ENCODE assay signal across 19 cellular contexts in genomic region chr11:65636108-65636809, GRCh38. TPM values are rescaled to one million over a fixed set of nuclear protein-coding genes. Genes with fewer than 3 reads are reported as not detected.
DNase-seq lines count a peak whose midpoint lies in the region; ATAC-seq and TF ChIP-seq lines count a peak whose summit lies in the region.
"Had no signal": no experiment of that assay in that cellular context is flagged by ENCODE, and none has a peak within 500 bp of the region (broad histone marks: within the 10 kb centered on the region; RNA-seq: fewer than 3 reads in every experiment).

No MANE protein-coding gene starts in this region.

- H3K79me2 ChIP-seq in HCT116 (ENCODE audit: insufficient read depth, low read length), result peaks cover 13% of the 10 kb centered on the region; the same call in 1 of the 2 replicates

- peaks cover 47% of the 10 kb centered on the region for H3K4me1 ChIP-seq in CD4-positive, CD25-positive, alpha-beta regulatory T cell (ENCODE audit: control insufficient read depth, insufficient read depth, low read length, poor library complexity, severe bottlenecking)
- peaks cover 11 to 27% of the 10 kb centered on the region in 2 experiments for H3K4me1 ChIP-seq in HCT116 (ENCODE audit: control insufficient read depth in 1 of 2, insufficient read depth in 2 of 2, low read length in 2 of 2)
- H3K4me1 ChIP-seq in naive thymus-derived CD4-positive, alpha-beta T cell (ENCODE audit: control insufficient read depth in 2 of 2, insufficient read depth in 2 of 2, low read length in 2 of 2), result peaks cover 31 to 45% of the 10 kb centered on the region in 2 donors

- peak overlapping the region; percentile 91 for H3K27ac ChIP-seq in CD4-positive, CD25-positive, alpha-beta regulatory T cell (ENCODE audit: insufficient read depth, low read length, poor library complexity, severe bottlenecking)
- H3K27ac ChIP-seq in HCT116 (ENCODE audit: low read depth, low read length) (peak overlapping the region; percentile 97; the same call in 1 of the 2 replicates), WERI-Rb-1 (peak overlapping the region; percentile 91)
- H3K27ac ChIP-seq in naive thymus-derived CD4-positive, alpha-beta T cell (ENCODE audit: low read depth, low read length), result peak overlapping the region; percentile 97

- POLR2A ChIA-PET in HCT116 (lab: Charles Lee), result no interaction called here
- POLR2A ChIA-PET in naive thymus-derived CD4-positive, alpha-beta T cell (lab: Charles Lee), result interaction anchor here (1.0 to 10.4 kb wide), 6 partner anchors 9 to 367 kb away, joined by 3 to 227 read pairs (median 5); partner anchors contain the start of genes PCNX3 and RELA

- peak overlapping the region in 1 of 4 donors; percentile 97 for H3K4me3 Mint-ChIP-seq in CD4-positive, CD25-positive, alpha-beta regulatory T cell
- H3K4me3 Mint-ChIP-seq in naive thymus-derived CD4-positive, alpha-beta T cell, result no peak overlapping the region
- H3K4me3 Mint-ChIP-seq in activated CD4-positive, alpha-beta T cell treated with anti-CD3 and anti-CD28 coated beads, Interleukin-2, amount 10 ng/mL, durations not matched to agents 24 days and 14 days, result no peak overlapping the region

- H3K4me2 ChIP-seq in HCT116 (ENCODE audit: low read length), result no peak overlapping the region

- ATAC-seq in CD4-positive, CD25-positive, alpha-beta regulatory T cell (ENCODE audit: low read depth in 2 of 2), result no peak
- ATAC-seq in HCT116 (no peak), GM21528 (IDR thresholded peaks at IDR 0.05; ENCODE audit: low FRiP score, unreplicated experiment) (no peak)
- no peak for ATAC-seq in naive thymus-derived CD4-positive, alpha-beta T cell

- H3K4me3 ChIP-seq in CD4-positive, CD25-positive, alpha-beta regulatory T cell (ENCODE audit: low read depth, low read length), result no peak overlapping the region
- no peak overlapping the region for H3K4me3 ChIP-seq in HCT116 (replicated peaks in 1 of 2; ENCODE audit: low read depth in 1 of 2, low read length in 2 of 2)
- no peak overlapping the region for H3K4me3 ChIP-seq in WERI-Rb-1 (ENCODE audit: low read depth, low read length)
- H3K4me3 ChIP-seq in naive thymus-derived CD4-positive, alpha-beta T cell (ENCODE audit: low read length), result no peak overlapping the region
- H3K4me3 ChIP-seq: PC-9 had no signal

- no peaks in the 10 kb centered on the region for H3K27me3 Mint-ChIP-seq in CD4-positive, CD25-positive, alpha-beta regulatory T cell
- no peaks in the 10 kb centered on the region for H3K27me3 Mint-ChIP-seq in naive thymus-derived CD4-positive, alpha-beta T cell
- no peaks in the 10 kb centered on the region for H3K27me3 Mint-ChIP-seq in activated CD4-positive, alpha-beta T cell treated with anti-CD3 and anti-CD28 coated beads, Interleukin-2, amount 10 ng/mL, durations not matched to agents 24 days and 14 days
- H3K27me3 Mint-ChIP-seq: B cell had no signal

- intact Hi-C loops in HCT116 (cut with micrococcal nuclease), result no loop called here
- intact Hi-C loops in naive thymus-derived CD4-positive, alpha-beta T cell (cut with micrococcal nuclease), result no loop called here
- intact Hi-C loops in activated CD4-positive, alpha-beta T cell treated with anti-CD3 and anti-CD28 coated beads, Interleukin-2, amount 10 ng/mL, durations not matched to agents 24 days and 14 days (cut with micrococcal nuclease), result no loop called here

- H2AFZ ChIP-seq in HCT116 (ENCODE audit: low read depth, low read length, poor library complexity, severe bottlenecking), result no peak overlapping the region
- H2AFZ ChIP-seq: PC-9 had no signal

- TF ChIP-seq RAD21 in HCT116 (IDR thresholded peaks at IDR 0.05; ENCODE audit: low read depth), result no peak

- no peak overlapping the region for H3K9ac ChIP-seq in HCT116 (ENCODE audit: low read length)
- H3K9ac ChIP-seq: KMS-11 had no signal

- no peak for TF ChIP-seq POLR2A in HCT116 (IDR thresholded peaks at IDR 0.05; ENCODE audit: borderline replicate concordance, extremely low read depth, insufficient read depth, insufficient read length)

- CTCF ChIA-PET in HCT116 (lab: Charles Lee), result no interaction called here
- CTCF ChIA-PET in naive thymus-derived CD4-positive, alpha-beta T cell (lab: Charles Lee), result interaction anchor here (0.6 to 0.7 kb wide), 2 partner anchors 541 to 620 kb away, joined by 3 to 5 read pairs; no protein-coding TSS in a partner anchor

- RAD21 ChIA-PET in HCT116 (lab: Charles Lee; ENCODE audit: low non-redundant PET in 1 of 2, low total read pairs in 2 of 2, uncharacterized antibody in 2 of 2, unreplicated experiment in 2 of 2), result no interaction called here

- no peaks in the 10 kb centered on the region for H3K9me3 ChIP-seq in CD4-positive, CD25-positive, alpha-beta regulatory T cell (ENCODE audit: control insufficient read depth in 2 of 2, low read length in 2 of 2)
- H3K9me3 ChIP-seq in HCT116 (ENCODE audit: control insufficient read depth in 1 of 2, insufficient read depth in 1 of 2, low read depth in 1 of 2, low read length in 2 of 2) (no peaks in the 10 kb centered on the region), WERI-Rb-1 (ENCODE audit: severe bottlenecking) (no peaks in the 10 kb centered on the region)
- no peaks in the 10 kb centered on the region for H3K9me3 ChIP-seq in naive thymus-derived CD4-positive, alpha-beta T cell (ENCODE audit: control insufficient read depth in 2 of 3, low read length in 3 of 3)

- no peaks in the 10 kb centered on the region for H3K27me3 ChIP-seq in CD4-positive, CD25-positive, alpha-beta regulatory T cell (ENCODE audit: control insufficient read depth, insufficient read depth, low read length)
- no peaks in the 10 kb centered on the region for H3K27me3 ChIP-seq in HCT116 (ENCODE audit: insufficient read depth, low read length)
- H3K27me3 ChIP-seq in WERI-Rb-1 (ENCODE audit: insufficient read depth, low read depth, severe bottlenecking), result no peaks in the 10 kb centered on the region
- no peaks in the 10 kb centered on the region for H3K27me3 ChIP-seq in naive thymus-derived CD4-positive, alpha-beta T cell (ENCODE audit: control insufficient read depth in 2 of 2, insufficient read depth in 2 of 2, low read length in 2 of 2)

- no TSS peak for BruUV-seq in HCT116 (replicated peaks; lab: Mats Ljungman, UMichigan)

- no peaks in the 10 kb centered on the region for H3K9me3 Mint-ChIP-seq in CD4-positive, CD25-positive, alpha-beta regulatory T cell
- H3K9me3 Mint-ChIP-seq in naive thymus-derived CD4-positive, alpha-beta T cell, result no peaks in the 10 kb centered on the region
- H3K9me3 Mint-ChIP-seq in activated CD4-positive, alpha-beta T cell treated with anti-CD3 and anti-CD28 coated beads, Interleukin-2, amount 10 ng/mL, durations not matched to agents 24 days and 14 days, result no peaks in the 10 kb centered on the region

- no peaks in the 10 kb centered on the region for H4K20me1 ChIP-seq in HCT116 (ENCODE audit: insufficient read depth)

- peaks cover 27% of the 10 kb centered on the region for H3K36me3 ChIP-seq in CD4-positive, CD25-positive, alpha-beta regulatory T cell (ENCODE audit: control insufficient read depth, insufficient read depth, low read length)
- H3K36me3 ChIP-seq in HCT116 (ENCODE audit: control insufficient read depth in 1 of 2, insufficient read depth in 2 of 2, low read length in 2 of 2) (peaks cover 4 to 41% of the 10 kb centered on the region in 2 experiments; a peak in 3 of 4 replicates), WERI-Rb-1 (peaks cover 35% of the 10 kb centered on the region)
- peaks cover 0 to 59% (median 0%) of the 10 kb centered on the region in 3 experiments for H3K36me3 ChIP-seq in naive thymus-derived CD4-positive, alpha-beta T cell (ENCODE audit: control insufficient read depth in 2 of 3, insufficient read depth in 3 of 3, low read length in 3 of 3)

- no peak for DNase-seq in CD4-positive, CD25-positive, alpha-beta regulatory T cell
- no peak for DNase-seq in HCT116 (ENCODE audit: low read depth, low spot score)
- no peak for DNase-seq in WERI-Rb-1
- no peak for DNase-seq in naive thymus-derived CD4-positive, alpha-beta T cell
- DNase-seq in activated CD4-positive, alpha-beta T cell treated with anti-CD3 and anti-CD28 coated beads, Interleukin-2, amount 10 ng/mL, durations not matched to agents 24 days and 14 days, result no peak
- no peak for DNase-seq in NK-92 (lab: John Stamatoyannopoulos, UW; ENCODE audit: unreplicated experiment)
- DNase-seq in stimulated activated CD4-positive, alpha-beta T cell treated with anti-CD3 and anti-CD28 coated beads, Interleukin-2, amount 100 ng/mL, for 24 hours, result no peak
- DNase-seq: DMS79 treated with DMSO at 0.1 percent for 48 hours, HCEC 1CT, NCI-H1436, NCI-H2029, NCI-H2171 treated with DMSO at 0.1 percent for 48 hours, NCI-H446 treated with DMSO at 0.1 percent for 48 hours had no signal

- no peak for TF ChIP-seq CTCF in HCT116 (IDR thresholded peaks at IDR 0.05 in 2 of 3, conservative IDR thresholded peaks at IDR 0.05 in 1 of 3; ENCODE audit: borderline replicate concordance in 1 of 3, insufficient read depth in 1 of 3, low read depth in 2 of 3, low read length in 2 of 3)
- no peak for TF ChIP-seq CTCF in WERI-Rb-1 (IDR thresholded peaks at IDR 0.05; ENCODE audit: low read depth, low read length)

- H3K27ac Mint-ChIP-seq in CD4-positive, CD25-positive, alpha-beta regulatory T cell, result no peak overlapping the region
- no peak overlapping the region for H3K27ac Mint-ChIP-seq in naive thymus-derived CD4-positive, alpha-beta T cell
- no peak overlapping the region for H3K27ac Mint-ChIP-seq in activated CD4-positive, alpha-beta T cell treated with anti-CD3 and anti-CD28 coated beads, Interleukin-2, amount 10 ng/mL, durations not matched to agents 24 days and 14 days

- peaks cover 15% of the 10 kb centered on the region for H3K36me3 Mint-ChIP-seq in CD4-positive, CD25-positive, alpha-beta regulatory T cell
- H3K36me3 Mint-ChIP-seq in naive thymus-derived CD4-positive, alpha-beta T cell, result peaks cover 0 to 27% (median 4%) of the 10 kb centered on the region in 5 donors
- H3K36me3 Mint-ChIP-seq in activated CD4-positive, alpha-beta T cell treated with anti-CD3 and anti-CD28 coated beads, Interleukin-2, amount 10 ng/mL, durations not matched to agents 24 days and 14 days (ENCODE audit: low read depth), result peaks cover 25% of the 10 kb centered on the region

- peaks cover 0 to 53% (median 25%) of the 10 kb centered on the region in 4 donors for H3K4me1 Mint-ChIP-seq in CD4-positive, CD25-positive, alpha-beta regulatory T cell
- H3K4me1 Mint-ChIP-seq in naive thymus-derived CD4-positive, alpha-beta T cell, result peaks cover 20 to 47% (median 40%) of the 10 kb centered on the region in 7 donors
- peaks cover 23% of the 10 kb centered on the region for H3K4me1 Mint-ChIP-seq in activated CD4-positive, alpha-beta T cell treated with anti-CD3 and anti-CD28 coated beads, Interleukin-2, amount 10 ng/mL, durations not matched to agents 24 days and 14 days

- H3K9me2 ChIP-seq in HCT116 (ENCODE audit: insufficient read depth), result no peaks in the 10 kb centered on the region

RNA-seq across cellular contexts. Expression of gene SIPA1, which starts 1.6 kb away (rescaled TPM):
- total RNA-seq in CD4-positive, CD25-positive, alpha-beta regulatory T cell, result 200 TPM
- 10 to 100 TPM; 74.7 to 91.5 (median 83.1) TPM for polyA plus RNA-seq in CD4-positive, CD25-positive, alpha-beta regulatory T cell
- 105 TPM for total RNA-seq in HCT116 (2021; ENCODE audit: unreplicated experiment)
- 88.0 and 91.4 TPM in 2 replicates for polyA plus RNA-seq in HCT116 (2012)
- total RNA-seq in naive thymus-derived CD4-positive, alpha-beta T cell, result 100 to 1,000 TPM; 145 to 249 (median 198) TPM
- polyA plus RNA-seq in naive thymus-derived CD4-positive, alpha-beta T cell, result 100 to 1,000 TPM in 1 of 2 donors, 10 to 100 TPM in 1; 90.3 to 184 TPM
- 118 and 125 TPM in 2 replicates for total RNA-seq in activated CD4-positive, alpha-beta T cell treated with anti-CD3 and anti-CD28 coated beads, Interleukin-2, amount 10 ng/mL, durations not matched to agents 24 days and 14 days

RNA-seq across cellular contexts. Expression of gene PCNX3, which starts 20.7 kb away (rescaled TPM):
- total RNA-seq in CD4-positive, CD25-positive, alpha-beta regulatory T cell, result 61.3 TPM
- polyA plus RNA-seq in CD4-positive, CD25-positive, alpha-beta regulatory T cell, result 1 to 10 TPM; 1.9 to 2.6 (median 2.2) TPM
- total RNA-seq in HCT116 (2021; ENCODE audit: unreplicated experiment), result 50.4 TPM
- polyA plus RNA-seq in HCT116 (2012), result 32.6 and 43.2 TPM in 2 replicates
- total RNA-seq in naive thymus-derived CD4-positive, alpha-beta T cell, result 10 to 100 TPM; 50.4 to 64.9 (median 56.6) TPM
- polyA plus RNA-seq in naive thymus-derived CD4-positive, alpha-beta T cell, result 1 to 10 TPM; 2.2 to 7.9 TPM
- total RNA-seq in activated CD4-positive, alpha-beta T cell treated with anti-CD3 and anti-CD28 coated beads, Interleukin-2, amount 10 ng/mL, durations not matched to agents 24 days and 14 days, result 52.0 and 55.1 TPM in 2 replicates

RNA-seq across cellular contexts. Expression of gene MAP3K11, which starts 22.2 kb away (rescaled TPM):
- 73.1 TPM for total RNA-seq in CD4-positive, CD25-positive, alpha-beta regulatory T cell
- polyA plus RNA-seq in CD4-positive, CD25-positive, alpha-beta regulatory T cell, result 10 to 100 TPM in 2 of 4 donors, 1 to 10 TPM in 2; 8.1 to 11.6 (median 9.8) TPM
- 59.8 TPM for total RNA-seq in HCT116 (2021; ENCODE audit: unreplicated experiment)
- 38.4 and 39.6 TPM in 2 replicates for polyA plus RNA-seq in HCT116 (2012)
- 10 to 100 TPM; 63.3 to 91.1 (median 88.2) TPM for total RNA-seq in naive thymus-derived CD4-positive, alpha-beta T cell
- polyA plus RNA-seq in naive thymus-derived CD4-positive, alpha-beta T cell, result 10 to 100 TPM; 12.1 to 21.6 TPM
- 89.1 and 90.7 TPM in 2 replicates for total RNA-seq in activated CD4-positive, alpha-beta T cell treated with anti-CD3 and anti-CD28 coated beads, Interleukin-2, amount 10 ng/mL, durations not matched to agents 24 days and 14 days

RNA-seq across cellular contexts. Expression of gene RELA, which starts 26.5 kb away (rescaled TPM):
- 295 TPM for total RNA-seq in CD4-positive, CD25-positive, alpha-beta regulatory T cell
- 10 to 100 TPM; 40.3 to 66.1 (median 53.3) TPM for polyA plus RNA-seq in CD4-positive, CD25-positive, alpha-beta regulatory T cell
- 78.5 TPM for total RNA-seq in HCT116 (2021; ENCODE audit: unreplicated experiment)
- polyA plus RNA-seq in HCT116 (2012), result 95.2 and 115 TPM in 2 replicates
- total RNA-seq in naive thymus-derived CD4-positive, alpha-beta T cell, result 100 to 1,000 TPM; 106 to 303 (median 165) TPM
- polyA plus RNA-seq in naive thymus-derived CD4-positive, alpha-beta T cell, result 10 to 100 TPM; 54.6 to 73.0 TPM
- total RNA-seq in activated CD4-positive, alpha-beta T cell treated with anti-CD3 and anti-CD28 coated beads, Interleukin-2, amount 10 ng/mL, durations not matched to agents 24 days and 14 days, result 95.7 and 98.2 TPM in 2 replicates

RNA-seq across cellular contexts. Expression of gene KCNK7, which starts 40.7 kb away (rescaled TPM):
- total RNA-seq in CD4-positive, CD25-positive, alpha-beta regulatory T cell, result 5.5 TPM
- polyA plus RNA-seq in CD4-positive, CD25-positive, alpha-beta regulatory T cell, result 1 to 10 TPM in 1 of 4 donors, under 1 TPM in 2, not detected in 1; 0.19 to 1.5 (median 0.76) TPM
- total RNA-seq in HCT116 (2021; ENCODE audit: unreplicated experiment), result 0.61 TPM
- 0.66 and 0.91 TPM in 2 replicates for polyA plus RNA-seq in HCT116 (2012)
- 1 to 10 TPM; 2.1 to 9.2 (median 4.8) TPM for total RNA-seq in naive thymus-derived CD4-positive, alpha-beta T cell
- under 1 TPM in 1 of 2 donors, not detected in 1; 0.25 TPM for polyA plus RNA-seq in naive thymus-derived CD4-positive, alpha-beta T cell
- 0.69 and 1.3 TPM in 2 replicates for total RNA-seq in activated CD4-positive, alpha-beta T cell treated with anti-CD3 and anti-CD28 coated beads, Interleukin-2, amount 10 ng/mL, durations not matched to agents 24 days and 14 days
- total RNA-seq: G401, PC-9 had no signal
- polyA plus RNA-seq: AG04450 had no signal
